14 cellular contexts compared by ENCODE assay signal in genomic region chr17:301681-302299, GRCh38. TPM values are rescaled to one million over a fixed set of nuclear protein-coding genes. Genes with fewer than 3 reads are reported as not detected.
DNase-seq lines count a peak whose midpoint lies in the region; ATAC-seq, FAIRE-seq and TF ChIP-seq lines count a peak whose summit lies in the region.
"Had no signal": no experiment of that assay in that cellular context is flagged by ENCODE, and none has a peak within 500 bp of the region (broad histone marks: within the 10 kb centered on the region; RNA-seq: fewer than 3 reads in every experiment).

No MANE protein-coding gene starts in this region.

- FAIRE-seq in GM12892 (lab: Jason Lieb, UNC), result no peak

- H3K9me3 ChIP-seq in tibial nerve, result no peaks in the 10 kb centered on the region
- H3K9me3 ChIP-seq: prostate gland had no signal

- ATAC-seq in Right ventricle myocardium inferior, result peak; percentile 43
- ATAC-seq: activated CD4-positive, CD25-positive, alpha-beta regulatory T cell treated with anti-CD3 and anti-CD28 coated beads, Interleukin-2, amount 50 U/mL, for 24 hours; left lobe of liver had no signal

- H3K4me1 Mint-ChIP-seq in nephron, result peaks cover 52% of the 10 kb centered on the region
- no peaks in the 10 kb centered on the region for H3K4me1 Mint-ChIP-seq in activated T-cell treated with anti-CD3 and anti-CD28 coated beads, Interleukin-2, amount 50 U/mL, for 24 hours (ENCODE audit: low read depth)
- H3K4me1 Mint-ChIP-seq: CD4-positive, alpha-beta memory T cell had no signal

- WGBS in tibial nerve, 2 donors, result 60 to 74% methylated on average over 25 to 27 of the region's 27 CpGs

- peaks cover 4% of the 10 kb centered on the region for H3K36me3 Mint-ChIP-seq in nephron (ENCODE audit: low read depth)
- H3K36me3 Mint-ChIP-seq in activated T-cell treated with anti-CD3 and anti-CD28 coated beads, Interleukin-2, amount 50 U/mL, for 24 hours (ENCODE audit: low read depth), result no peaks in the 10 kb centered on the region

- TF ChIP-seq POLR2A in tibial nerve (IDR thresholded peaks at IDR 0.05) (no peak), GM12892 (IDR thresholded peaks at IDR 0.05; ENCODE audit: low read depth, low read length) (no peak)

- H3K4me3 Mint-ChIP-seq in nephron, result peak overlapping the region in 1 of 3 experiments; percentile 11
- H3K4me3 Mint-ChIP-seq in activated T-cell treated with anti-CD3 and anti-CD28 coated beads, Interleukin-2, amount 50 U/mL, for 24 hours, result no peak overlapping the region
- H3K4me3 Mint-ChIP-seq: CD4-positive, alpha-beta memory T cell had no signal

- intact Hi-C loops in Right ventricle myocardium inferior (cut with DNase I), result loop anchor here (5.0 kb wide), 1 partner anchor 39 kb away; no protein-coding TSS in a partner anchor

- H3K27me3 ChIP-seq in tibial nerve, result no peaks in the 10 kb centered on the region

- H3K4me1 ChIP-seq in tibial nerve, result peaks cover 0 to 17% (median 0%) of the 10 kb centered on the region in 4 donors
- H3K4me1 ChIP-seq: prostate gland had no signal

- no peak for TF ChIP-seq CTCF in nephron (IDR thresholded peaks at IDR 0.05; ENCODE audit: unreplicated experiment in 3 of 3)
- TF ChIP-seq CTCF in tibial nerve (IDR thresholded peaks at IDR 0.05), result no peak

- no peaks in the 10 kb centered on the region for H3K36me3 ChIP-seq in tibial nerve
- H3K36me3 ChIP-seq: prostate gland had no signal

- TF ChIP-seq EP300 in tibial nerve (IDR thresholded peaks at IDR 0.05), result peak in 1 of 2 donors; percentile 20

- DNase-seq in RPMI7951 (ENCODE audit: low read depth), result peak; percentile 27
- peak; percentile 72 for DNase-seq in Right ventricle myocardium inferior (ENCODE audit: missing footprints)
- peak; percentile 21 to 36 for DNase-seq in tibial nerve (ENCODE audit: low spot score in 2 of 2)
- no peak for DNase-seq in NAMALWA (ENCODE audit: low spot score)
- no peak for DNase-seq in activated T-cell treated with anti-CD3 and anti-CD28 coated beads, Interleukin-2, amount 50 U/mL, for 24 hours
- no peak for DNase-seq in GM12892 (ENCODE audit: insufficient read length)
- no peak for DNase-seq in NCI-H748 (lab: John Stamatoyannopoulos, UW; ENCODE audit: unreplicated experiment)
- DNase-seq: CD4-positive, alpha-beta memory T cell; dermis blood vessel endothelial cell; NCI-H2171 treated with DMSO at 0.1 percent for 48 hours had no signal

- H3K4me3 ChIP-seq in tibial nerve, result no peak overlapping the region
- H3K4me3 ChIP-seq: prostate gland had no signal

- H3K27me3 Mint-ChIP-seq in nephron (ENCODE audit: low read depth), result peaks cover 4% of the 10 kb centered on the region
- H3K27me3 Mint-ChIP-seq in activated T-cell treated with anti-CD3 and anti-CD28 coated beads, Interleukin-2, amount 50 U/mL, for 24 hours, result no peaks in the 10 kb centered on the region

- no peaks in the 10 kb centered on the region for H3K9me3 Mint-ChIP-seq in nephron
- H3K9me3 Mint-ChIP-seq in activated T-cell treated with anti-CD3 and anti-CD28 coated beads, Interleukin-2, amount 50 U/mL, for 24 hours, result no peaks in the 10 kb centered on the region
- H3K9me3 Mint-ChIP-seq: CD4-positive, alpha-beta memory T cell had no signal

- peak overlapping the region in 2 of 4 donors; percentile 16 to 35 for H3K27ac ChIP-seq in tibial nerve
- H3K27ac ChIP-seq: prostate gland had no signal

- H3K27ac Mint-ChIP-seq in nephron, result peak overlapping the region; percentile 83 to 88 (median 84)
- no peak overlapping the region for H3K27ac Mint-ChIP-seq in activated T-cell treated with anti-CD3 and anti-CD28 coated beads, Interleukin-2, amount 50 U/mL, for 24 hours
- H3K27ac Mint-ChIP-seq: CD4-positive, alpha-beta memory T cell had no signal

RNA-seq across cellular contexts. Expression of gene RPH3AL, which starts 50.8 kb away (rescaled TPM):
- 0.78 and 1.2 TPM in 2 replicates for total RNA-seq in RPMI7951 (2014; rRNA removed; shearing (Covaris generic))
- total RNA-seq in Right ventricle myocardium inferior (3.6 TPM), tibial nerve (10 to 100 TPM in 3 of 4 donors, 1 to 10 TPM in 1; 9.6 to 62.4 (median 41.9) TPM)
- polyA plus RNA-seq in GM12892 (2012; ENCODE audit: missing spikeins), result not detected

Comparison
In these comparisons a context has a peak if more than half of its experiments do, and no peak if none do; other contexts are left out.
1. DNase-seq: peak in RPMI7951 (single experiment), Right ventricle myocardium inferior (single experiment) and tibial nerve (2 of 2); none in NAMALWA (single experiment), activated T-cell treated with anti-CD3 and anti-CD28 coated beads, Interleukin-2, amount 50 U/mL, for 24 hours (single experiment), GM12892 (single experiment) and NCI-H748 (single experiment).